ENCODE assay signal across 1 cellular context in the genomic region with DNA sequence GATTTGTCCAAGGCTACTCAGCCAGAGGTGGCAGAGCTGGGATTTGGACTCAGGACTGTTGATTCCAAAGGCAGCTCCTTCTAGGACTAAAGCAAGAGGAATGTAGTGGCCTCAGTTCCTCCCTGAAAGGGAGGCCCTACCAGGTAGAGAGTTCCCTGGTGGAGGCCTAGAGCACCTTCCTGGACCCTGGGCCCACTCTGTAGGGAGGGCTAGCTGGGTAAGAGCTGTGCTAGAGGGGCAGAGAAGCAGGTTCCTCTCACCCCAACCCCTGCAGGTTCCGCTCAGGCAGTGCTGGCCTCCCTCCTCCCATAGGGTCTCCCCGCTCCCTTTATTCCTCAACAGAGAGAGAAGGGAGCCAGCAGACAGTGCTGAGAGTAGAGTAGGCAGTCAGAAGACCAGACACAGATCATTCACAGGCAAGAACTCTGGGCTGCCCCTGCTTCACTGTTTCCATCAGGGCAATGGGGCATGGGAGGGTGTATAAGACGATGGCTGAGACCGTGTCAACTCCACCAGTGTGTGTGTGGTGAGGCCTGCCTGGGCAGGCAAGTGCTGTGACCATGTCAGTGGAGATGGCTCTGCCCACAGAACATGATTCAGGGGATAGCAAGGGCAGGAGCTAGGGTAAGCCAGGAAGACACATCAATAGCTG.
TF ChIP-seq lines count a peak whose summit lies in the region.

No MANE protein-coding gene starts in this region.

TF ChIP-seq in IMR-90, 13 proteins besides CTCF, POLR2A, EP300 and RAD21:
- TF ChIP-seq CHD1 (IDR thresholded peaks at IDR 0.05; ENCODE audit: low read depth, low read length): no peak
- no peak for TF ChIP-seq SMC3 (IDR thresholded peaks at IDR 0.05; ENCODE audit: low read depth, low read length)
- no peak for TF ChIP-seq CEBPB (IDR thresholded peaks at IDR 0.05; ENCODE audit: low read depth, low read length)
- no peak for TF ChIP-seq BHLHE40 (IDR thresholded peaks at IDR 0.05; ENCODE audit: low read depth, low read length)
- no peak for TF ChIP-seq RFX5 (IDR thresholded peaks at IDR 0.05; ENCODE audit: low read depth, low read length)
